ENCODE assay signal across 1 cellular context in the genomic region with DNA sequence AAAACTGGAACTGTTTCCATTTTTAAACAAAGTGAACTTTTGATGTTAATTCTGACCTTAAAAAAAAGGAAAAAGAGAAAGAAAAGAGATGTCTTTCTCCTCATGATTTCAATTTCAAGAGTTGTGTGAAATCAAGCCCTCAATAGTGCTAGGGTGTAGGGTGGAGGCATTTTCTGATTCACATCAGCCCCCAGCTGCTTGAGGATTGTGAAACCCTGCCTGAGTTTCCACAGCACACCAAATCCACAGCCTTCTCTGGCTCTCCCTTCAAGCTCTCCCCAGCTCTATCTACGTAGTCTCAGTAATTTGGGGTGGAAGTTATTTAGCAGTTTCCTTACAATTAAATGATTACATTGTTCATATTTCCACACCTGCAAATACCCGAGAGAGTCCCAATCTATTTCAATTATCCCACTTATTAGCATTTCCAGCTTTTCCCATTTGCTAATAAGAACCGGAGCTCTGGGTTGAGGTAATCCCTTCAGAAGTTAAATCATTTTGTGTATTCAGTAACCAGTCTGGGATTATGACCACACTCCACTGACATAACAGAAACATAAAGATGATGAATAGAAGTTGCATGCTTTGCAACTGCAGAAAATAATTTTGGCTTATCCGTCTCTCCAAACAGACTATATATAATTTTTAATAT.
A peak's percentile ranks its signal among the peaks of the same experiment; 100 is the strongest.
TF ChIP-seq lines count a peak whose summit lies in the region.

No MANE protein-coding gene starts in this region.

TF ChIP-seq in IMR-90, 13 proteins besides CTCF, POLR2A, EP300 and RAD21:
- peak; percentile 36; the same call in 1 of the 2 replicates for TF ChIP-seq CEBPB (IDR thresholded peaks at IDR 0.05; ENCODE audit: low read depth, low read length)
- TF ChIP-seq, protein P1, sequence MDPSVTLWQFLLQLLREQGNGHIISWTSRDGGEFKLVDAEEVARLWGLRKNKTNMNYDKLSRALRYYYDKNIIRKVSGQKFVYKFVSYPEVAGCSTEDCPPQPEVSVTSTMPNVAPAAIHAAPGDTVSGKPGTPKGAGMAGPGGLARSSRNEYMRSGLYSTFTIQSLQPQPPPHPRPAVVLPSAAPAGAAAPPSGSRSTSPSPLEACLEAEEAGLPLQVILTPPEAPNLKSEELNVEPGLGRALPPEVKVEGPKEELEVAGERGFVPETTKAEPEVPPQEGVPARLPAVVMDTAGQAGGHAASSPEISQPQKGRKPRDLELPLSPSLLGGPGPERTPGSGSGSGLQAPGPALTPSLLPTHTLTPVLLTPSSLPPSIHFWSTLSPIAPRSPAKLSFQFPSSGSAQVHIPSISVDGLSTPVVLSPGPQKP (IDR thresholded peaks at IDR 0.05; ENCODE audit: borderline replicate concordance, low read depth, low read length), result no peak
TF ChIP-seq in IMR-90: peak in this region for 1.
